In the genomic region with DNA sequence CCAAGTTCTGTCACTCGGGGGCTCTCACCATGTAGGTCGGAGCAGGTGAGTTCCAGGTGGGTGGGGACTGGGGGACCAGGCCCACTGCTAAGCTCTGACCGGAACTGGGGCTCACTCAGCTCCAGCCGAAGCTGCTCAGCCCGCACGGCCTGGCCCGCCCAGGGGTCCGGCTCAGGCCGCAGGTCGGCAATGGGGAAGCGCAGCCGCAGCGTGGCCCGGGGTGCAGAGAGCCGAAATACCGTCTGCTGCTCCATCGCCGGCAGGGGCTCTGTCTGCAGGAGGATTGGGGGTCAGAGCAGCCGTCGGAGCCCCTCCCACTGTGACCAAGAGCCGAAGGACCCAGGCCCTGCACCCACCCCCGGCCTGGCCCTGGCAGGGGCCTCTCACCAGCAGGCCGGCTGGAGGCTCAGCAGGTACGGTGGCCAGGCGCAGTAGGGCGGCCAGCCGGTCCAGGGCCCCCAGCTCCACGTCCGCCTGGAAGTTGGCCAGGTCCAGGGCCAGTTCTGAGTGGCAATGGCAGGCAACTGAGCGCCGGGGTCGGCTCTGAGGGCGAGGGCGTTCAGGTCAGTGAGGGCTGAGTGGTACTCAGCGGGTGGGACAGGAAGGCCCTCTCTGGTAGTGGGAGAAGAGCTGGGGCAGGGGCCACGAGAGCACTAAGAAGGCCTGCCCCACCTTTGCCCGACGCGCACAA, we compare ENCODE assay signal across 25 cellular contexts. TPM values are rescaled to one million over a fixed set of nuclear protein-coding genes. Genes with fewer than 3 reads are reported as not detected.
DNase-seq lines count a peak whose midpoint lies in the region; ATAC-seq, FAIRE-seq and TF ChIP-seq lines count a peak whose summit lies in the region.
"Had no signal": no experiment of that assay in that cellular context is flagged by ENCODE, and none has a peak within 500 bp of the region (broad histone marks: within the 10 kb centered on the region; RNA-seq: fewer than 3 reads in every experiment).

No MANE protein-coding gene starts in this region.

- H3K27ac ChIP-seq in HepG2 (ENCODE audit: extremely low read length, insufficient read depth, low read length) = no peak overlapping the region
- H3K27ac ChIP-seq in right lobe of liver = no peak overlapping the region
- no peak overlapping the region for H3K27ac ChIP-seq in kidney (ENCODE audit: low read depth in 2 of 2, low read length in 2 of 2)
- no peak overlapping the region for H3K27ac ChIP-seq in adrenal gland
- H3K27ac ChIP-seq: A549; BLaER1 treated with 17β-estradiol and CSF1 and Interleukin-3, amounts not matched to agents 10 nM and 100 nM had no signal

- POLR2A ChIA-PET in HepG2 (lab: Yijun Ruan, JAX) = no interaction called here

- WGBS in HepG2 (ENCODE audit: low lambda C conversion rate) = 95% methylated on average over 13 of the region's 39 CpGs
- no CpG with 5 or more reads among the region's 39 CpGs for WGBS in right lobe of liver (ENCODE audit: insufficient coverage, low coverage, low lambda C conversion rate, missing lambda C conversion rate)
- 92 to 100% (median 92%) methylated on average over 4 to 39 of the region's 39 CpGs for WGBS in adrenal gland, 4 donors

- H3K4me1 ChIP-seq in HepG2 (ENCODE audit: insufficient read depth, low read length) (no peaks in the 10 kb centered on the region), right lobe of liver (no peaks in the 10 kb centered on the region), kidney (ENCODE audit: control insufficient read depth in 1 of 2, insufficient read depth in 1 of 2, low read depth in 1 of 2, low read length in 2 of 2) (no peaks in the 10 kb centered on the region), adrenal gland (replicated peaks in 1 of 2) (no peaks in the 10 kb centered on the region)
- H3K4me1 ChIP-seq: A549, BE2C had no signal

- in situ Hi-C loops in HepG2 (cut with HindIII; ENCODE audit: extremely low pct_ligation_motif_present, low pct_unique_long_range_greater_than_20kb) = no loop called here

- no TSS peak for BruUV-seq in HepG2 (replicated peaks; lab: Mats Ljungman, UMichigan)

- no peaks in the 10 kb centered on the region for H3K79me2 ChIP-seq in HepG2 (ENCODE audit: insufficient read depth, low read length)

- intact Hi-C loops in HepG2 (cut with micrococcal nuclease; ENCODE audit: unreplicated experiment) = no loop called here
- intact Hi-C loops in right lobe of liver (cut with DNase I) = no loop called here
- intact Hi-C loops in kidney (cut with DNase I) = no loop called here
- intact Hi-C loops in adrenal gland (cut with DNase I) = no loop called here

- no peak for FAIRE-seq in HepG2 (lab: Jason Lieb, UNC)
- no peak for FAIRE-seq in kidney (lab: Jason Lieb, UNC)
- FAIRE-seq: A549, D721Med, GM12891, GM18507 had no signal

- H2AFZ ChIP-seq in HepG2 (ENCODE audit: low read length) = no peak overlapping the region
- H2AFZ ChIP-seq: GM23338 had no signal

- no peak for TF ChIP-seq RAD21 in HepG2 (CRISPR knock-in tag; IDR thresholded peaks at IDR 0.05)

- CTCF ChIA-PET in HepG2 (lab: Yijun Ruan, JAX; ENCODE audit: low intra/inter-chr PET ratio, low total read pairs) = no interaction called here

- TF ChIP-seq EP300 in HepG2 (IDR thresholded peaks at IDR 0.05; ENCODE audit: low read depth in 2 of 2, low read length in 2 of 2) = no peak
- TF ChIP-seq EP300 in HepG2 (CRISPR knock-in tag; IDR thresholded peaks at IDR 0.05; ENCODE audit: borderline replicate concordance) = no peak

- no peak for TF ChIP-seq POLR2A in HepG2 (IDR thresholded peaks at IDR 0.05; ENCODE audit: insufficient read depth in 1 of 2, low read depth in 2 of 2, low read length in 2 of 2)
- TF ChIP-seq POLR2A in right lobe of liver (IDR thresholded peaks at IDR 0.05) = no peak
- TF ChIP-seq POLR2A in adrenal gland (IDR thresholded peaks at IDR 0.05) = no peak

- TF ChIP-seq CTCF in HepG2 (CRISPR knock-in tag; IDR thresholded peaks at IDR 0.05) (no peak), right lobe of liver (IDR thresholded peaks at IDR 0.05) (no peak), kidney (IDR thresholded peaks at IDR 0.05; ENCODE audit: borderline replicate concordance, extremely low read depth, insufficient read depth) (no peak), adrenal gland (IDR thresholded peaks at IDR 0.05) (no peak)

- H3K9ac ChIP-seq in HepG2 (ENCODE audit: insufficient read depth, low read depth, low read length) (no peak overlapping the region), kidney (ENCODE audit: low read length in 2 of 2) (no peak overlapping the region)
- H3K9ac ChIP-seq: BLaER1 treated with 17β-estradiol and CSF1 and Interleukin-3, amounts not matched to agents 10 nM and 100 nM had no signal

- no peaks in the 10 kb centered on the region for H3K27me3 ChIP-seq in HepG2 (ENCODE audit: control insufficient read depth in 1 of 2, insufficient read depth in 2 of 2, low read length in 2 of 2)
- H3K27me3 ChIP-seq in right lobe of liver = no peaks in the 10 kb centered on the region
- H3K27me3 ChIP-seq in adrenal gland = no peaks in the 10 kb centered on the region
- H3K27me3 ChIP-seq: BE2C; BLaER1 treated with 17β-estradiol and CSF1 and Interleukin-3, amounts not matched to agents 10 nM and 100 nM had no signal

- H3K4me2 ChIP-seq in HepG2 (ENCODE audit: low read depth, low read length) = no peak overlapping the region
- H3K4me2 ChIP-seq: A549; BLaER1 treated with 17β-estradiol and CSF1 and Interleukin-3, amounts not matched to agents 10 nM and 100 nM; GM23338 had no signal

- no peak for ATAC-seq in HepG2
- ATAC-seq in right lobe of liver = no peak
- ATAC-seq: A549, GM23338, HCT116 had no signal

- H3K4me3 ChIP-seq in HepG2 (replicated peaks in 1 of 3; ENCODE audit: insufficient read depth in 1 of 3, low read depth in 2 of 3, low read length in 3 of 3) (no peak overlapping the region), right lobe of liver (no peak overlapping the region), kidney (ENCODE audit: low read length in 2 of 2) (no peak overlapping the region), adrenal gland (no peak overlapping the region)
- H3K4me3 ChIP-seq: A549; BLaER1 treated with 17β-estradiol and CSF1 and Interleukin-3, amounts not matched to agents 10 nM and 100 nM; GM23338 had no signal

- H3K36me3 ChIP-seq in HepG2 (replicated peaks in 1 of 2; ENCODE audit: control insufficient read depth in 1 of 2, insufficient read depth in 2 of 2, low read length in 2 of 2) (peaks cover 48 to 72% of the 10 kb centered on the region in 2 experiments; a peak in 4 of 5 replicates), right lobe of liver (peaks cover 5 to 86% (median 35%) of the 10 kb centered on the region in 4 donors), kidney (ENCODE audit: control insufficient read depth in 1 of 2, insufficient read depth in 2 of 2, low read length in 2 of 2) (peaks cover 20 to 56% of the 10 kb centered on the region in 2 donors), adrenal gland (replicated peaks in 1 of 2) (peaks cover 0 to 93% of the 10 kb centered on the region in 2 donors)
- H3K36me3 ChIP-seq: BE2C had no signal

- DNase-seq in HepG2 (ENCODE audit: low spot score) (no peak), right lobe of liver (no peak), kidney (peak; percentile 61), dedifferentiated amniotic fluid mesenchymal stem cell (ENCODE audit: extremely low spot score) (no peak), adrenal gland (no peak)
- DNase-seq: 8988T; ACHN; AML-193; BE2C; CD4-positive, alpha-beta T cell; CD8-positive, alpha-beta memory T cell; DMS 273 treated with DMSO at 0.1 percent for 48 hours; DMS79 treated with DMSO at 0.1 percent for 48 hours; GF-D8; H9 had no signal

- H4K20me1 ChIP-seq in HepG2 (ENCODE audit: insufficient read depth, low read length) = no peaks in the 10 kb centered on the region

- H3K9me3 ChIP-seq in HepG2 (ENCODE audit: low read length) (no peaks in the 10 kb centered on the region), right lobe of liver (no peaks in the 10 kb centered on the region), kidney (ENCODE audit: control insufficient read depth in 1 of 2, low read length in 2 of 2) (no peaks in the 10 kb centered on the region), adrenal gland (replicated peaks in 1 of 3) (no peaks in the 10 kb centered on the region)
- H3K9me3 ChIP-seq: A549; BE2C; BLaER1 treated with 17β-estradiol and CSF1 and Interleukin-3, amounts not matched to agents 10 nM and 100 nM had no signal

RNA-seq across cellular contexts. Expression of a gene that starts 7.2 kb away (rescaled TPM):
- total RNA-seq in HepG2 (2016; rRNA removed; fragmentation: Illumina TruSeq; extraction: Trizol) (6.5 and 6.7 TPM in 2 replicates), right lobe of liver (10 to 100 TPM; 26.4 to 42.9 (median 32.2) TPM), kidney (26.9 TPM), adrenal gland (10 to 100 TPM; 27.2 to 43.5 (median 34.3) TPM)
- 5.0 and 5.3 TPM in 2 replicates for total RNA-seq in HepG2 (2016; cell fraction: cytosol; rRNA removed; fragmentation: Illumina TruSeq; extraction: Trizol; ENCODE audit: low read depth)
- total RNA-seq in HepG2 (2016; cell fraction: insoluble cytoplasmic fraction; rRNA removed; fragmentation: Illumina TruSeq; extraction: Trizol) = 5.7 and 6.9 TPM in 2 replicates
- 3.5 and 4.7 TPM in 2 replicates for total RNA-seq in HepG2 (2016; cell fraction: membrane; rRNA removed; fragmentation: Illumina TruSeq; extraction: Trizol)
- total RNA-seq in HepG2 (2016; cell fraction: nucleus; rRNA removed; fragmentation: Illumina TruSeq; extraction: Trizol) = 7.1 and 8.3 TPM in 2 replicates
- polyA plus RNA-seq in HepG2 (2011; rRNA removed) (8.0 and 13.2 TPM in 2 replicates), kidney (ENCODE audit: insufficient read depth, low read depth, low replicate concordance) (16.8 TPM), adrenal gland (10 to 100 TPM in 2 of 3 donors, 1 to 10 TPM in 1; 3.6 to 43.3 (median 32.4) TPM)
- polyA plus RNA-seq in HepG2 (2011; cell fraction: cytosol; rRNA removed) = 4.6 and 6.5 TPM in 2 replicates
- polyA plus RNA-seq in HepG2 (2011; cell fraction: nucleus; rRNA removed) = 81.8 and 92.1 TPM in 2 replicates
- 14.9 and 21.4 TPM in 2 replicates for polyA plus RNA-seq in HepG2 (2012)
- polyA plus RNA-seq in HepG2 (2016; cell fraction: cytosol; fragmentation: Illumina TruSeq; extraction: Trizol; ENCODE audit: low read depth) = 1.0 and 1.2 TPM in 2 replicates
- polyA plus RNA-seq in HepG2 (2016; cell fraction: insoluble cytoplasmic fraction; fragmentation: Illumina TruSeq; extraction: Trizol; ENCODE audit: low read depth) = 5.5 and 7.6 TPM in 2 replicates
- 1.9 and 2.0 TPM in 2 replicates for polyA plus RNA-seq in HepG2 (2016; cell fraction: membrane; fragmentation: Illumina TruSeq; extraction: Trizol; ENCODE audit: low read depth)
- 19.9 and 22.1 TPM in 2 replicates for polyA plus RNA-seq in HepG2 (2016; cell fraction: nucleus; fragmentation: Illumina TruSeq; extraction: Trizol; ENCODE audit: insufficient read depth, low read depth)
- 20.7 and 23.4 TPM in 2 replicates for polyA minus RNA-seq in HepG2 (2011; rRNA and poly(A)+ RNA removed; ENCODE audit: low replicate concordance)
- 11.5 and 17.2 TPM in 2 replicates for polyA minus RNA-seq in HepG2 (2011; cell fraction: cytosol; rRNA and poly(A)+ RNA removed)
- polyA minus RNA-seq in HepG2 (2011; cell fraction: nucleus; rRNA and poly(A)+ RNA removed) = 24.7 and 27.0 TPM in 2 replicates

RNA-seq across cellular contexts. Expression of a gene that starts 14.7 kb away (rescaled TPM):
- total RNA-seq in HepG2 (2016; rRNA removed; fragmentation: Illumina TruSeq; extraction: Trizol) (1.6 and 2.3 TPM in 2 replicates), right lobe of liver (10 to 100 TPM in 1 of 6 experiments, 1 to 10 TPM in 5; 6.8 to 12.6 (median 8.9) TPM), kidney (21.2 TPM), adrenal gland (10 to 100 TPM; 11.4 to 26.6 (median 21.2) TPM)
- total RNA-seq in HepG2 (2016; cell fraction: cytosol; rRNA removed; fragmentation: Illumina TruSeq; extraction: Trizol; ENCODE audit: low read depth) = 0.53 and 0.61 TPM in 2 replicates
- total RNA-seq in HepG2 (2016; cell fraction: insoluble cytoplasmic fraction; rRNA removed; fragmentation: Illumina TruSeq; extraction: Trizol) = 1.6 and 2.9 TPM in 2 replicates
- total RNA-seq in HepG2 (2016; cell fraction: membrane; rRNA removed; fragmentation: Illumina TruSeq; extraction: Trizol) = 1.7 and 1.9 TPM in 2 replicates
- 1.9 and 2.8 TPM in 2 replicates for total RNA-seq in HepG2 (2016; cell fraction: nucleus; rRNA removed; fragmentation: Illumina TruSeq; extraction: Trizol)
- polyA plus RNA-seq in HepG2 (2011; rRNA removed) (8.3 and 12.6 TPM in 2 replicates), kidney (ENCODE audit: insufficient read depth, low read depth, low replicate concordance) (16.8 TPM), adrenal gland (10 to 100 TPM; 10.7 to 51.3 (median 25.6) TPM)
- 5.2 and 5.5 TPM in 2 replicates for polyA plus RNA-seq in HepG2 (2011; cell fraction: cytosol; rRNA removed)
- 38.0 and 39.6 TPM in 2 replicates for polyA plus RNA-seq in HepG2 (2011; cell fraction: nucleus; rRNA removed)
- polyA plus RNA-seq in HepG2 (2012) = 6.5 and 7.2 TPM in 2 replicates
- 0.45 and 0.76 TPM in 2 replicates for polyA plus RNA-seq in HepG2 (2016; cell fraction: cytosol; fragmentation: Illumina TruSeq; extraction: Trizol; ENCODE audit: low read depth)
- 1.6 and 2.0 TPM in 2 replicates for polyA plus RNA-seq in HepG2 (2016; cell fraction: insoluble cytoplasmic fraction; fragmentation: Illumina TruSeq; extraction: Trizol; ENCODE audit: low read depth)
- 1.3 and 2.0 TPM in 2 replicates for polyA plus RNA-seq in HepG2 (2016; cell fraction: membrane; fragmentation: Illumina TruSeq; extraction: Trizol; ENCODE audit: low read depth)
- polyA plus RNA-seq in HepG2 (2016; cell fraction: nucleus; fragmentation: Illumina TruSeq; extraction: Trizol; ENCODE audit: insufficient read depth, low read depth) = 6.5 and 7.0 TPM in 2 replicates
- 4.2 and 6.0 TPM in 2 replicates for polyA minus RNA-seq in HepG2 (2011; rRNA and poly(A)+ RNA removed; ENCODE audit: low replicate concordance)
- polyA minus RNA-seq in HepG2 (2011; cell fraction: cytosol; rRNA and poly(A)+ RNA removed) = 2.0 and 4.1 TPM in 2 replicates
- 4.6 and 4.8 TPM in 2 replicates for polyA minus RNA-seq in HepG2 (2011; cell fraction: nucleus; rRNA and poly(A)+ RNA removed)

RNA-seq across cellular contexts. Expression of a gene that starts 25.9 kb away (rescaled TPM):
- total RNA-seq in HepG2 (2016; rRNA removed; fragmentation: Illumina TruSeq; extraction: Trizol) (11.6 and 19.1 TPM in 2 replicates), right lobe of liver (under 1 TPM in 1 of 6 experiments, not detected in 5; 0.46 TPM), kidney (not detected), adrenal gland (not detected)
- total RNA-seq in HepG2 (2016; cell fraction: cytosol; rRNA removed; fragmentation: Illumina TruSeq; extraction: Trizol; ENCODE audit: low read depth) = 5.4 and 8.4 TPM in 2 replicates
- total RNA-seq in HepG2 (2016; cell fraction: insoluble cytoplasmic fraction; rRNA removed; fragmentation: Illumina TruSeq; extraction: Trizol) = 14.5 and 23.6 TPM in 2 replicates
- 9.9 and 10.1 TPM in 2 replicates for total RNA-seq in HepG2 (2016; cell fraction: membrane; rRNA removed; fragmentation: Illumina TruSeq; extraction: Trizol)
- 16.1 and 16.5 TPM in 2 replicates for total RNA-seq in HepG2 (2016; cell fraction: nucleus; rRNA removed; fragmentation: Illumina TruSeq; extraction: Trizol)
- polyA plus RNA-seq in HepG2 (2011; rRNA removed) (10.1 and 13.0 TPM in 2 replicates), kidney (ENCODE audit: insufficient read depth, low read depth, low replicate concordance) (0.99 TPM), adrenal gland (under 1 TPM in 1 of 3 donors, not detected in 2; 0.67 TPM)
- 9.1 and 24.9 TPM in 2 replicates for polyA plus RNA-seq in HepG2 (2011; cell fraction: cytosol; rRNA removed)
- polyA plus RNA-seq in HepG2 (2011; cell fraction: nucleus; rRNA removed) = 5.5 and 7.6 TPM in 2 replicates
- 4.9 and 6.7 TPM in 2 replicates for polyA plus RNA-seq in HepG2 (2012)
- polyA plus RNA-seq in HepG2 (2016; cell fraction: cytosol; fragmentation: Illumina TruSeq; extraction: Trizol; ENCODE audit: low read depth) = 8.6 and 12.5 TPM in 2 replicates
- polyA plus RNA-seq in HepG2 (2016; cell fraction: insoluble cytoplasmic fraction; fragmentation: Illumina TruSeq; extraction: Trizol; ENCODE audit: low read depth) = 17.0 and 17.6 TPM in 2 replicates
- polyA plus RNA-seq in HepG2 (2016; cell fraction: membrane; fragmentation: Illumina TruSeq; extraction: Trizol; ENCODE audit: low read depth) = 11.7 and 13.3 TPM in 2 replicates
- 33.1 and 38.1 TPM in 2 replicates for polyA plus RNA-seq in HepG2 (2016; cell fraction: nucleus; fragmentation: Illumina TruSeq; extraction: Trizol; ENCODE audit: insufficient read depth, low read depth)
- 18.7 TPM in 1 of 2 replicates, not detected in the other for polyA minus RNA-seq in HepG2 (2011; rRNA and poly(A)+ RNA removed; ENCODE audit: low replicate concordance)
- 2.4 TPM in 2 replicates for polyA minus RNA-seq in HepG2 (2011; cell fraction: cytosol; rRNA and poly(A)+ RNA removed)
- polyA minus RNA-seq in HepG2 (2011; cell fraction: nucleus; rRNA and poly(A)+ RNA removed) = 1.1 and 1.7 TPM in 2 replicates
- total RNA-seq: CD8-positive, alpha-beta memory T cell; Daoy; H4 had no signal
- polyA plus RNA-seq: A549; CD14-positive monocyte; CD8-positive, alpha-beta memory T cell had no signal

RNA-seq across cellular contexts. Expression of a gene that starts 31.4 kb away (rescaled TPM):
- total RNA-seq in HepG2 (2016; rRNA removed; fragmentation: Illumina TruSeq; extraction: Trizol) = 22.0 and 26.6 TPM in 2 replicates
- total RNA-seq in HepG2 (2016; cell fraction: cytosol; rRNA removed; fragmentation: Illumina TruSeq; extraction: Trizol; ENCODE audit: low read depth) = 8.1 and 9.7 TPM in 2 replicates
- 22.9 and 29.1 TPM in 2 replicates for total RNA-seq in HepG2 (2016; cell fraction: insoluble cytoplasmic fraction; rRNA removed; fragmentation: Illumina TruSeq; extraction: Trizol)
- total RNA-seq in HepG2 (2016; cell fraction: membrane; rRNA removed; fragmentation: Illumina TruSeq; extraction: Trizol) = 11.0 and 11.5 TPM in 2 replicates
- 16.8 and 19.6 TPM in 2 replicates for total RNA-seq in HepG2 (2016; cell fraction: nucleus; rRNA removed; fragmentation: Illumina TruSeq; extraction: Trizol)
- polyA plus RNA-seq in HepG2 (2011; rRNA removed) = 23.6 and 29.4 TPM in 2 replicates
- 20.8 and 31.1 TPM in 2 replicates for polyA plus RNA-seq in HepG2 (2011; cell fraction: cytosol; rRNA removed)
- 42.3 and 43.0 TPM in 2 replicates for polyA plus RNA-seq in HepG2 (2011; cell fraction: nucleus; rRNA removed)
- 18.8 and 23.3 TPM in 2 replicates for polyA plus RNA-seq in HepG2 (2012)
- polyA plus RNA-seq in HepG2 (2016; cell fraction: cytosol; fragmentation: Illumina TruSeq; extraction: Trizol; ENCODE audit: low read depth) = 3.5 and 3.9 TPM in 2 replicates
- polyA plus RNA-seq in HepG2 (2016; cell fraction: insoluble cytoplasmic fraction; fragmentation: Illumina TruSeq; extraction: Trizol; ENCODE audit: low read depth) = 29.0 and 35.3 TPM in 2 replicates
- polyA plus RNA-seq in HepG2 (2016; cell fraction: membrane; fragmentation: Illumina TruSeq; extraction: Trizol; ENCODE audit: low read depth) = 7.9 and 9.3 TPM in 2 replicates
- polyA plus RNA-seq in HepG2 (2016; cell fraction: nucleus; fragmentation: Illumina TruSeq; extraction: Trizol; ENCODE audit: insufficient read depth, low read depth) = 33.4 and 34.4 TPM in 2 replicates
- polyA minus RNA-seq in HepG2 (2011; rRNA and poly(A)+ RNA removed; ENCODE audit: low replicate concordance) = 63.9 and 78.7 TPM in 2 replicates
- polyA minus RNA-seq in HepG2 (2011; cell fraction: cytosol; rRNA and poly(A)+ RNA removed) = 21.2 and 28.0 TPM in 2 replicates
- polyA minus RNA-seq in HepG2 (2011; cell fraction: nucleus; rRNA and poly(A)+ RNA removed) = 15.5 and 22.1 TPM in 2 replicates
- 10 to 100 TPM; 18.8 to 36.1 (median 26.3) TPM for total RNA-seq in right lobe of liver
- total RNA-seq in kidney = 76.1 TPM
- 48.9 TPM for polyA plus RNA-seq in kidney (ENCODE audit: insufficient read depth, low read depth, low replicate concordance)
- 100 to 1,000 TPM in 1 of 8 donors, 10 to 100 TPM in 7; 38.5 to 107 (median 57.1) TPM for total RNA-seq in adrenal gland
- 10 to 100 TPM; 14.3 to 50.4 (median 20.0) TPM for polyA plus RNA-seq in adrenal gland
